ENCODE assay signal across 9 cellular contexts in genomic region chr5:139655727-139656271, GRCh38. TPM values are rescaled to one million over a fixed set of nuclear protein-coding genes. Genes with fewer than 3 reads are reported as not detected.
DNase-seq lines count a peak whose midpoint lies in the region; ATAC-seq and TF ChIP-seq lines count a peak whose summit lies in the region.
"Had no signal": no experiment of that assay in that cellular context is flagged by ENCODE, and none has a peak within 500 bp of the region (broad histone marks: within the 10 kb centered on the region; RNA-seq: fewer than 3 reads in every experiment).

No MANE protein-coding gene starts in this region.

- CTCF ChIA-PET in MCF 10A (lab: Yijun Ruan, JAX), result interaction anchor here (0.5 to 2.6 kb wide), 4 partner anchors 20 to 977 kb away, joined by 3 to 14 read pairs (median 4); partner anchors contain the start of gene CD14

- H2AFZ ChIP-seq in fibroblast of lung (ENCODE audit: low read length), result no peak overlapping the region

- no peaks in the 10 kb centered on the region for H3K27me3 Mint-ChIP-seq in MCF 10A (ENCODE audit: insufficient read depth, unreplicated experiment)
- no peaks in the 10 kb centered on the region for H3K27me3 Mint-ChIP-seq in natural killer cell treated with Interleukin-12 subunit alpha and Interleukin-12 subunit beta and Interleukin-15 and Interleukin-18, amount 100 ng/mL, for 72 hours

- peak overlapping the region; percentile 7 for H3K4me2 ChIP-seq in fibroblast of lung (ENCODE audit: extremely low read depth, insufficient read depth, low read length)

- H3K27me3 ChIP-seq in breast epithelium (no peaks in the 10 kb centered on the region), fibroblast of lung (ENCODE audit: control insufficient read depth, insufficient read depth, low read length) (no peaks in the 10 kb centered on the region)

- H3K9ac ChIP-seq in fibroblast of lung (ENCODE audit: insufficient read depth, low read length), result peak overlapping the region; percentile 36

- H3K9me3 ChIP-seq in breast epithelium, result no peaks in the 10 kb centered on the region
- H3K9me3 ChIP-seq in fibroblast of lung (ENCODE audit: control insufficient read depth, insufficient read depth, low read depth, low read length), result no peaks in the 10 kb centered on the region

- no peaks in the 10 kb centered on the region for H3K36me3 ChIP-seq in breast epithelium
- no peaks in the 10 kb centered on the region for H3K36me3 ChIP-seq in fibroblast of lung (ENCODE audit: control insufficient read depth, insufficient read depth, low read length)

- H3K4me1 Mint-ChIP-seq in MCF 10A (ENCODE audit: insufficient read depth, unreplicated experiment), result peaks cover 39% of the 10 kb centered on the region
- H3K4me1 Mint-ChIP-seq in natural killer cell treated with Interleukin-12 subunit alpha and Interleukin-12 subunit beta and Interleukin-15 and Interleukin-18, amount 100 ng/mL, for 72 hours (ENCODE audit: low read depth in 2 of 2), result peaks cover 64 to 74% of the 10 kb centered on the region in 2 donors

- H3K9me3 Mint-ChIP-seq in MCF 10A (ENCODE audit: unreplicated experiment), result no peaks in the 10 kb centered on the region
- H3K9me3 Mint-ChIP-seq in natural killer cell treated with Interleukin-12 subunit alpha and Interleukin-12 subunit beta and Interleukin-15 and Interleukin-18, amount 100 ng/mL, for 72 hours, result no peaks in the 10 kb centered on the region

- intact Hi-C loops in breast epithelium (cut with DNase I; ENCODE audit: low total_unique reads), result no loop called here
- intact Hi-C loops in MCF 10A (cut with micrococcal nuclease), result no loop called here

- no peak for TF ChIP-seq POLR2A in breast epithelium (IDR thresholded peaks at IDR 0.05)

- H3K4me3 ChIP-seq in breast epithelium (peak overlapping the region in 2 of 3 donors; percentile 18 to 44), fibroblast of lung (replicated peaks in 1 of 4; ENCODE audit: control extremely low read depth in 1 of 4, insufficient read depth in 1 of 4, low read depth in 3 of 4, low read length in 4 of 4) (peak overlapping the region in 1 of 4 experiments; percentile 10)

- no peak overlapping the region for H3K27ac Mint-ChIP-seq in MCF 10A (ENCODE audit: low read depth, unreplicated experiment)
- H3K27ac Mint-ChIP-seq in natural killer cell treated with Interleukin-12 subunit alpha and Interleukin-12 subunit beta and Interleukin-15 and Interleukin-18, amount 100 ng/mL, for 72 hours, result peak overlapping the region; percentile 63 to 90

- peaks cover 42 to 89% of the 10 kb centered on the region in 2 donors for H3K4me1 ChIP-seq in breast epithelium
- peaks cover 57% of the 10 kb centered on the region for H3K4me1 ChIP-seq in fibroblast of lung (ENCODE audit: control insufficient read depth, extremely low read depth, insufficient read depth, low read length)

- H3K4me3 Mint-ChIP-seq in MCF 10A (ENCODE audit: unreplicated experiment), result no peak overlapping the region
- peak overlapping the region; percentile 27 for H3K4me3 Mint-ChIP-seq in natural killer cell treated with Interleukin-12 subunit alpha and Interleukin-12 subunit beta and Interleukin-15 and Interleukin-18, amount 100 ng/mL, for 72 hours

- ATAC-seq in natural killer cell treated with Interleukin-12 subunit alpha and Interleukin-12 subunit beta and Interleukin-15 and Interleukin-18, amount 100 ng/mL, for 72 hours, result no peak
- ATAC-seq in HG02623 (IDR thresholded peaks at IDR 0.05; ENCODE audit: unreplicated experiment), result no peak
- ATAC-seq in HG02981 (IDR thresholded peaks at IDR 0.05; ENCODE audit: unreplicated experiment), result no peak
- ATAC-seq in omental fat pad (ENCODE audit: low FRiP score), result no peak

- peak overlapping the region; percentile 97 for H3K27ac ChIP-seq in breast epithelium
- H3K27ac ChIP-seq in fibroblast of lung (ENCODE audit: insufficient read depth, low read length), result peak overlapping the region; percentile 57

- POLR2A ChIA-PET in MCF 10A (lab: Yijun Ruan, JAX), result interaction anchor here (0.7 to 1.2 kb wide), 2 partner anchors 12 to 15 kb away, joined by 3 to 6 read pairs; no protein-coding TSS in a partner anchor

- peaks cover 14% of the 10 kb centered on the region for H3K36me3 Mint-ChIP-seq in MCF 10A (ENCODE audit: insufficient read depth, unreplicated experiment)
- H3K36me3 Mint-ChIP-seq in natural killer cell treated with Interleukin-12 subunit alpha and Interleukin-12 subunit beta and Interleukin-15 and Interleukin-18, amount 100 ng/mL, for 72 hours, result no peaks in the 10 kb centered on the region

- no TSS peak for BruUV-seq in MCF 10A (replicated peaks; lab: Mats Ljungman, UMichigan)

- no peaks in the 10 kb centered on the region for H4K20me1 ChIP-seq in fibroblast of lung (ENCODE audit: control insufficient read depth, extremely low read depth, insufficient read depth, low read length)

- DNase-seq in breast epithelium (ENCODE audit: low spot score in 2 of 2) (peak in 1 of 2 donors; percentile 76), MCF 10A (ENCODE audit: unreplicated experiment) (no peak), fibroblast of lung (ENCODE audit: low read depth in 2 of 2) (peak; percentile 69 to 72), NCI-H446 treated with DMSO at 0.1 percent for 48 hours (lab: John Stamatoyannopoulos, UW) (no peak), omental fat pad (ENCODE audit: low spot score) (no peak)
- no peak for DNase-seq in natural killer cell treated with Interleukin-12 subunit alpha and Interleukin-12 subunit beta and Interleukin-15 and Interleukin-18, amount 100 ng/mL, for 72 hours (ENCODE audit: low spot score)
- DNase-seq: stimulated activated naive CD4-positive, alpha-beta T cell treated with Interleukin-2 at 50 U/mL for 16 hours had no signal

- TF ChIP-seq CTCF in breast epithelium (IDR thresholded peaks at IDR 0.05) (no peak), MCF 10A (IDR thresholded peaks at IDR 0.05; ENCODE audit: unreplicated experiment) (no peak), fibroblast of lung (conservative IDR thresholded peaks at IDR 0.05 in 1 of 2, IDR thresholded peaks at IDR 0.05 in 1 of 2; ENCODE audit: low read depth in 1 of 2, low read length in 2 of 2) (no peak), omental fat pad (IDR thresholded peaks at IDR 0.05) (no peak)

- peaks cover 29% of the 10 kb centered on the region for H3K79me2 ChIP-seq in fibroblast of lung (ENCODE audit: control insufficient read depth, insufficient read depth, low read length)

RNA-seq across cellular contexts. Expression of gene CXXC5, which starts 7.7 kb away (rescaled TPM):
- 10 to 100 TPM; 33.9 to 66.9 (median 38.3) TPM for total RNA-seq in breast epithelium
- 7.8 and 10.9 TPM in 2 replicates for total RNA-seq in MCF 10A (2022)
- total RNA-seq in fibroblast of lung, result 29.0 and 43.9 TPM in 2 replicates
- polyA plus RNA-seq in fibroblast of lung, result 15.8 and 18.6 TPM in 2 replicates
- polyA plus RNA-seq in fibroblast of lung (2012), result 17.6 and 19.7 TPM in 2 replicates
- 8.7 and 22.1 TPM in 2 replicates for polyA minus RNA-seq in fibroblast of lung (ENCODE audit: low replicate concordance)
- 1 to 10 TPM; 4.7 to 9.0 TPM for total RNA-seq in natural killer cell treated with Interleukin-12 subunit alpha and Interleukin-12 subunit beta and Interleukin-15 and Interleukin-18, amount 100 ng/mL, for 72 hours
- total RNA-seq in omental fat pad, result 10 to 100 TPM; 14.9 to 27.3 (median 25.0) TPM

Comparison
In these comparisons a context has a peak if more than half of its experiments do, and no peak if none do; other contexts are left out.
1. DNase-seq: peak in fibroblast of lung (2 of 2); none in MCF 10A (single experiment), natural killer cell treated with Interleukin-12 subunit alpha and Interleukin-12 subunit beta and Interleukin-15 and Interleukin-18, amount 100 ng/mL, for 72 hours (single experiment), NCI-H446 treated with DMSO at 0.1 percent for 48 hours (single experiment) and omental fat pad (single experiment).